Comparison of ENCODE assay signal across 21 cellular contexts in the genomic region with DNA sequence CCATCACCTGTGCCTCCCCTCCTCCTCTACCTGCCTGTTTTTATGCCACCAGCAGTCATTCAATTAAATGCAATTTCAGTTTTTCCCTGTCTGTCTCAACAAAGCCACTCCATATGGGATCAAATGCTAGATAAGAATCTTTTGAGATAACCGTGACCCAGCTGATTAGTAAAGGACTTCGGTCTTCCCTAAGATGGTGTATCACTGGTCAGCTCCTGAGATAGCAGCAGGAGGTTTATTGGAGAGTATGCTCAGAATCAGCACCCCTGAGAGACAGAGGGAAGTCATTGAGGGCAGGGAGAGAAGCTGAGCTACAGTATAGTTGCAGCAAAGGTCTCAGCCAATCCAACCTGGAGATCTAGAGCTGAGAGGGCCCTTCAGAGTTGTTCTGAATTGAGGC.
"Had no signal": no experiment of that assay in that cellular context is flagged by ENCODE, and none has a peak within 500 bp of the region (broad histone marks: within the 10 kb centered on the region; RNA-seq: fewer than 3 reads in every experiment).

No MANE protein-coding gene starts in this region.

- H3K27me3 ChIP-seq: MG63, SJSA1 had no signal

- DNase-seq: IMR-90, Karpas-422, KG1, MG63, NCI-H1092 treated with DMSO at 0.1 percent for 48 hours, NCI-H1436, NCI-H1694 treated with DMSO at 0.1 percent for 48 hours, NCI-H1930, NCI-H2081, NCI-H2107, NCI-H345, NCI-H446 treated with DMSO at 0.1 percent for 48 hours, NCI-H510A treated with DMSO at 0.1 percent for 48 hours, Right ventricle myocardium superior, RPMI8226, SIG-M5, SK-N-SH, SW 1271 had no signal

- H3K36me3 ChIP-seq: MG63, SJSA1 had no signal

- H3K4me2 ChIP-seq: SK-N-SH had no signal

- FAIRE-seq: HepG2, RCC 7860 had no signal

- H3K4me1 ChIP-seq: SJSA1 had no signal

- H3K9ac ChIP-seq: SK-N-SH had no signal

- H3K27ac ChIP-seq: SJSA1 had no signal

- H3K4me3 ChIP-seq: MG63, SJSA1 had no signal

- H3K9me2 ChIP-seq: SK-N-SH had no signal

- ATAC-seq: HepG2 had no signal

- H3K9me3 ChIP-seq: MG63, SJSA1, SK-N-SH had no signal
